Comparison of ENCODE assay signal across 1 cellular context in the genomic region with DNA sequence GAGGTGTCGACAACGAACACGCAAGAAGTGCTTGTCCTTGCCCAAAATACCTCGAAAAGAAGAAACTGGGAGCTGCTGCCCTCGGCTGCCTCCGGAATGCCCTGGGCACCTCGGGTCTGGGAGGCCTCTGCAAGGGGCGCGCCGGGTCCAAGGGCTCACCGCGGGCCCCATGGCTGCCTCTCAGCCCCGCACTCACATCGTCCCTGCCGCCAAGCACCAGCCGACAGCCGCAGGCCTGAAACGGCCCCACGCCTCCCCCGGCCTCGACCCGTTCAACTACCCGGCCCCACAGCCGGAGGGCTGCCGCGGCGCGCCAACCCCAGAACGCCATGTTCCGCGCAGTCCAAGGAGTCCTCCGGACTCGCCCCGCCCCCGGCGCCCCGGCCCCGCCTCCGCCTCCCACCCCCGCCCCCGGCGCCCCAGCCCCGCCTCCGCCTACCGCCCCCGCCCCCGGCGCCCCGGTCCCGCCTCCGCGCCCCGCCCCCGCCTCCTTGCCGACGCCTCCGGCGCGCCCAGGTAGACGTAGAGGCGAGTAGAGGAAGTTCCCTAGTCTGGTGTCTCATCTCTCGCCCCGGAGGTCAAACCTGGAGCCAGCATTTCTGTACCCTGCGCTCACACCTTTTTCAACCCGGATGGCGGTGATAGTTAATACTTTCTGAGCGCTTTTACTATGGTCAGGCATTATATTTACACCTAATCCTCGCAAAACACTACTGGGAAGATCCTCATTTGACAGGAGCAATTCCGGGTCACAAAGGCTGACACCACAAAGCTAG.
TF ChIP-seq lines count a peak whose summit lies in the region.

Gene SIRT3, minus strand, starts transcription at position 345 of the 776 bp plus-strand sequence. Its CDS starts 14 bp downstream, at position 331.

TF ChIP-seq in HepG2, 621 proteins besides CTCF, POLR2A, EP300 and RAD21 (continued from another document and continues in another):
- TF ChIP-seq PREB (CRISPR knock-in tag; IDR thresholded peaks at IDR 0.05) (no peak), TFDP1 (CRISPR knock-in tag; IDR thresholded peaks at IDR 0.05; ENCODE audit: borderline replicate concordance) (peak; percentile 40; the same call in 1 of the 2 replicates), PRDM4 (CRISPR knock-in tag; IDR thresholded peaks at IDR 0.05; ENCODE audit: borderline replicate concordance) (no peak), CHD4 (IDR thresholded peaks at IDR 0.05; ENCODE audit: borderline replicate concordance, low read length) (no peak; the same call in 1 of the 2 replicates), ZNF567 (CRISPR knock-in tag; IDR thresholded peaks at IDR 0.05; ENCODE audit: borderline replicate concordance) (no peak), ZNF317 (CRISPR knock-in tag; IDR thresholded peaks at IDR 0.05) (no peak), ZNF101 (CRISPR knock-in tag; IDR thresholded peaks at IDR 0.05; ENCODE audit: borderline replicate concordance, low read depth) (no peak), HHEX (CRISPR knock-in tag; IDR thresholded peaks at IDR 0.05) (no peak), CBX1 (IDR thresholded peaks at IDR 0.05; ENCODE audit: low read depth) (no peak), ZNF558 (CRISPR knock-in tag; IDR thresholded peaks at IDR 0.05; ENCODE audit: borderline replicate concordance) (no peak; the same call in 1 of the 2 replicates), MAZ (IDR thresholded peaks at IDR 0.05; ENCODE audit: borderline replicate concordance, low read depth, low read length) (peak; percentile 73; the same call in 1 of the 2 replicates), MAZ (CRISPR knock-in tag; IDR thresholded peaks at IDR 0.05; ENCODE audit: low read depth) (peak; percentile 65; the same call in 1 of the 2 replicates), XRCC5 (optimal IDR thresholded peaks at IDR 0.05; ENCODE audit: low read length) (peak; percentile 30), ZNF501 (CRISPR knock-in tag; IDR thresholded peaks at IDR 0.05) (no peak), AGO2 (optimal IDR thresholded peaks at IDR 0.05; ENCODE audit: low read depth, low read length) (peak; percentile 51), RFXANK (CRISPR knock-in tag; IDR thresholded peaks at IDR 0.05) (no peak), ZFX (CRISPR knock-in tag; IDR thresholded peaks at IDR 0.05; ENCODE audit: low read depth) (peak; percentile 88), PATZ1 (CRISPR knock-in tag; IDR thresholded peaks at IDR 0.05) (peak; percentile 58; the same call in 1 of the 2 replicates), ZNF563 (CRISPR knock-in tag; IDR thresholded peaks at IDR 0.05) (no peak; the same call in 1 of the 2 replicates), ZFYVE20 (CRISPR knock-in tag; IDR thresholded peaks at IDR 0.05; ENCODE audit: borderline replicate concordance, low read depth) (no peak; the same call in 1 of the 2 replicates), SMC3 (IDR thresholded peaks at IDR 0.05; ENCODE audit: low read length) (no peak), ZNF879 (CRISPR knock-in tag; IDR thresholded peaks at IDR 0.05) (no peak), ZNF12 (CRISPR knock-in tag; IDR thresholded peaks at IDR 0.05) (no peak), KLF12 (CRISPR knock-in tag; IDR thresholded peaks at IDR 0.05; ENCODE audit: borderline replicate concordance) (0 out of 2 replicates have a peak, but pooled peaks have one; percentile 45), SSRP1 (CRISPR knock-in tag; IDR thresholded peaks at IDR 0.05) (no peak), ZNF276 (CRISPR knock-in tag; IDR thresholded peaks at IDR 0.05; ENCODE audit: low read depth) (no peak), NFIB (CRISPR knock-in tag; IDR thresholded peaks at IDR 0.05; ENCODE audit: borderline replicate concordance) (no peak), MTA3 (CRISPR knock-in tag; IDR thresholded peaks at IDR 0.05) (no peak), ZNF576 (CRISPR knock-in tag; IDR thresholded peaks at IDR 0.05) (no peak), ZNF484 (CRISPR knock-in tag; IDR thresholded peaks at IDR 0.05; ENCODE audit: borderline replicate concordance, low read depth) (no peak), ZNF136 (CRISPR knock-in tag; IDR thresholded peaks at IDR 0.05; ENCODE audit: low read depth) (no peak), ZNF646 (CRISPR knock-in tag; IDR thresholded peaks at IDR 0.05) (0 out of 2 replicates have a peak, but pooled peaks have one; percentile 39)
- TF ChIP-seq, protein P1, sequence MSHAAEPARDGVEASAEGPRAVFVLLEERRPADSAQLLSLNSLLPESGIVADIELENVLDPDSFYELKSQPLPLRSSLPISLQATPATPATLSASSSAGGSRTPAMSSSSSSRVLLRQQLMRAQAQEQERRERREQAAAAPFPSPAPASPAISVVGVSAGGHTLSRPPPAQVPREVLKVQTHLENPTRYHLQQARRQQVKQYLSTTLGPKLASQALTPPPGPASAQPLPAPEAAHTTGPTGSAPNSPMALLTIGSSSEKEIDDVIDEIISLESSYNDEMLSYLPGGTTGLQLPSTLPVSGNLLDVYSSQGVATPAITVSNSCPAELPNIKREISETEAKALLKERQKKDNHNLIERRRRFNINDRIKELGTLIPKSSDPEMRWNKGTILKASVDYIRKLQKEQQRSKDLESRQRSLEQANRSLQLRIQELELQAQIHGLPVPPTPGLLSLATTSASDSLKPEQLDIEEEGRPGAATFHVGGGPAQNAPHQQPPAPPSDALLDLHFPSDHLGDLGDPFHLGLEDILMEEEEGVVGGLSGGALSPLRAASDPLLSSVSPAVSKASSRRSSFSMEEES (CRISPR knock-in tag; IDR thresholded peaks at IDR 0.05): no peak
- TF ChIP-seq, protein P2, sequence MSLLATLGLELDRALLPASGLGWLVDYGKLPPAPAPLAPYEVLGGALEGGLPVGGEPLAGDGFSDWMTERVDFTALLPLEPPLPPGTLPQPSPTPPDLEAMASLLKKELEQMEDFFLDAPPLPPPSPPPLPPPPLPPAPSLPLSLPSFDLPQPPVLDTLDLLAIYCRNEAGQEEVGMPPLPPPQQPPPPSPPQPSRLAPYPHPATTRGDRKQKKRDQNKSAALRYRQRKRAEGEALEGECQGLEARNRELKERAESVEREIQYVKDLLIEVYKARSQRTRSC (CRISPR knock-in tag; IDR thresholded peaks at IDR 0.05; ENCODE audit: low read depth): no peak
- TF ChIP-seq, protein P3, sequence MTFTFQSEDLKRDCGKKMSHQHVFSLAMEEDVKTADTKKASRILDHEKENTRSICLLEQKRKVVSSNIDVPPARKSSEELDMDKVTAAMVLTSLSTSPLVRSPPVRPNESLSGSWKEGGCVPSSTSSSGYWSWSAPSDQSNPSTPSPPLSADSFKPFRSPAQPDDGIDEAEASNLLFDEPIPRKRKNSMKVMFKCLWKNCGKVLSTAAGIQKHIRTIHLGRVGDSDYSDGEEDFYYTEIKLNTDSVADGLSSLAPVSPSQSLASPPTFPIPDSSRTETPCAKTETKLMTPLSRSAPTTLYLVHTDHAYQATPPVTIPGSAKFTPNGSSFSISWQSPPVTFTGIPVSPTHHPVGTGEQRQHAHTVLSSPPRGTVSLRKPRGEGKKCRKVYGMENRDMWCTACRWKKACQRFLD (CRISPR knock-in tag; IDR thresholded peaks at IDR 0.05; ENCODE audit: borderline replicate concordance): 0 out of 2 replicates have a peak, but pooled peaks have one; percentile 7
